Comparison of ENCODE assay signal across 17 cellular contexts in genomic region chr2:159755014-159755413, GRCh38.
"Had no signal": no experiment of that assay in that cellular context is flagged by ENCODE, and none has a peak within 500 bp of the region (broad histone marks: within the 10 kb centered on the region; RNA-seq: fewer than 3 reads in every experiment).

No MANE protein-coding gene starts in this region.

- FAIRE-seq: urothelium cell line had no signal

- H3K27me3 ChIP-seq: esophagus squamous epithelium, hepatocyte, left lung, sigmoid colon, suprapubic skin, thyroid gland had no signal

- H3K4me2 ChIP-seq: hepatocyte had no signal

- H3K27ac ChIP-seq: hepatocyte, psoas muscle, sigmoid colon, thyroid gland had no signal

- H2AFZ ChIP-seq: hepatocyte had no signal

- H3K9me3 ChIP-seq: esophagus squamous epithelium, left lung, psoas muscle, sigmoid colon, suprapubic skin, thyroid gland had no signal

- DNase-seq: cortex of kidney; effector memory CD8-positive, alpha-beta T cell; esophagus squamous epithelium; left lung; naive thymus-derived CD4-positive, alpha-beta T cell; nephron progenitor cell; psoas muscle; retina; sigmoid colon; stimulated activated CD4-positive, alpha-beta T cell treated with anti-CD3 and anti-CD28 coated beads, Interleukin-12 subunit alpha, Interleukin-12 subunit beta, amount 100 ng/mL, for 4 hours; stimulated activated naive CD4-positive, alpha-beta T cell treated with Interleukin-2 at 50 U/mL for 16 hours; thyroid gland had no signal

- H3K4me3 ChIP-seq: esophagus squamous epithelium, hepatocyte, left lung, lung, psoas muscle, sigmoid colon, skin epidermis, suprapubic skin, thyroid gland had no signal
